In genomic region chr4:173073939-173074500, GRCh38 we compare ENCODE assay signal across 14 cellular contexts.
DNase-seq lines count a peak whose midpoint lies in the region; ATAC-seq and TF ChIP-seq lines count a peak whose summit lies in the region.
"Had no signal": no experiment of that assay in that cellular context is flagged by ENCODE, and none has a peak within 500 bp of the region (broad histone marks: within the 10 kb centered on the region; RNA-seq: fewer than 3 reads in every experiment).

No MANE protein-coding gene starts in this region.

- H4K91ac ChIP-seq in IMR-90 (ENCODE audit: insufficient read depth, low read depth, low read length) = no peak overlapping the region

- no peak overlapping the region for H2AFZ ChIP-seq in IMR-90 (replicated peaks; ENCODE audit: low read length, poor library complexity)
- no peak overlapping the region for H2AFZ ChIP-seq in smooth muscle cell (ENCODE audit: low read depth)

- POLR2A ChIA-PET in IMR-90 (lab: Charles Lee; ENCODE audit: unreplicated experiment) = no interaction called here

- H3K27me3 ChIP-seq in IMR-90 (ENCODE audit: control insufficient read depth, insufficient read depth, low read length) (no peaks in the 10 kb centered on the region), RWPE2 (ENCODE audit: insufficient read depth, poor library complexity, severe bottlenecking) (no peaks in the 10 kb centered on the region), iPS-18a (ENCODE audit: control insufficient read depth, insufficient read depth, low read length) (no peaks in the 10 kb centered on the region), smooth muscle cell (ENCODE audit: low read depth) (no peaks in the 10 kb centered on the region)
- H3K27me3 ChIP-seq: testis had no signal

- H3K4ac ChIP-seq in IMR-90 (ENCODE audit: low read depth, low read length) = no peak overlapping the region

- H3F3A ChIP-seq in smooth muscle cell (ENCODE audit: low read depth) = peaks cover 4% of the 10 kb centered on the region

- H3K27ac ChIP-seq in IMR-90 (ENCODE audit: insufficient read depth, low read length) (no peak overlapping the region), RWPE2 (ENCODE audit: poor library complexity, severe bottlenecking) (peak overlapping the region; percentile 56), iPS-18a (ENCODE audit: low read length) (peak overlapping the region; percentile 60), smooth muscle cell (ENCODE audit: low read depth) (peak overlapping the region; percentile 16)
- H3K27ac ChIP-seq: testis had no signal

- no TSS peak for BruUV-seq in IMR-90 (replicated peaks; lab: Mats Ljungman, UMichigan)

- in situ Hi-C loops in IMR-90 (cut with MboI; ENCODE audit: low sequenced_read_pairs) = no loop called here

- no peaks in the 10 kb centered on the region for H3K79me1 ChIP-seq in IMR-90 (ENCODE audit: low read depth in 1 of 2, low read length in 2 of 2)

- H3K4me1 ChIP-seq in IMR-90 (ENCODE audit: control insufficient read depth, insufficient read depth, low read length) (peaks cover 2% of the 10 kb centered on the region; the same call in 1 of the 2 replicates), RWPE2 (ENCODE audit: insufficient read depth, poor library complexity, severe bottlenecking) (peaks cover 24% of the 10 kb centered on the region), iPS-18a (ENCODE audit: control insufficient read depth, low read depth, low read length) (peaks cover 29% of the 10 kb centered on the region), smooth muscle cell (ENCODE audit: low read depth) (peaks cover 8% of the 10 kb centered on the region)
- H3K4me1 ChIP-seq: testis had no signal

- H4K5ac ChIP-seq in IMR-90 (ENCODE audit: low read depth, low read length) = no peak overlapping the region

- H3K23ac ChIP-seq in IMR-90 (ENCODE audit: low read depth, low read length) = no peak overlapping the region

- H3K9me3 ChIP-seq in IMR-90 (ENCODE audit: control insufficient read depth, insufficient read depth, low read length) = peaks cover 3% of the 10 kb centered on the region; the same call in 1 of the 2 replicates
- H3K9me3 ChIP-seq in RWPE2 (ENCODE audit: severe bottlenecking) = no peaks in the 10 kb centered on the region
- H3K9me3 ChIP-seq in iPS-18a (ENCODE audit: control insufficient read depth, low read depth, low read length) = peaks cover 9% of the 10 kb centered on the region
- H3K9me3 ChIP-seq in smooth muscle cell (replicated peaks; ENCODE audit: low read depth) = no peaks in the 10 kb centered on the region
- H3K9me3 ChIP-seq: testis had no signal

- intact Hi-C loops in IMR-90 (cut with micrococcal nuclease) (no loop called here), posterior vena cava (cut with DNase I) (no loop called here)

- no peak overlapping the region for H2BK20ac ChIP-seq in IMR-90 (ENCODE audit: low read depth, low read length)

- H3K9me1 ChIP-seq in IMR-90 (ENCODE audit: insufficient read depth, low read length) = no peaks in the 10 kb centered on the region

- H2AK5ac ChIP-seq in IMR-90 (ENCODE audit: low read depth, low read length) = no peak overlapping the region

- no peak for TF ChIP-seq CTCF in IMR-90 (conservative IDR thresholded peaks at IDR 0.05; ENCODE audit: low read depth, low read length)
- no peak for TF ChIP-seq CTCF in RWPE2 (IDR thresholded peaks at IDR 0.05; ENCODE audit: poor library complexity, severe bottlenecking)
- no peak for TF ChIP-seq CTCF in smooth muscle cell (IDR thresholded peaks at IDR 0.05; ENCODE audit: borderline replicate concordance, insufficient read depth, poor library complexity, severe bottlenecking)

- no peak overlapping the region for H2AK9ac ChIP-seq in IMR-90 (replicated peaks; ENCODE audit: low read depth, low read length, poor library complexity)

- DNase-seq in IMR-90 (no peak), RWPE2 (ENCODE audit: low spot score) (no peak), smooth muscle cell (lab: John Stamatoyannopoulos, UW; ENCODE audit: unreplicated experiment) (no peak), RKO (ENCODE audit: low spot score) (no peak), posterior vena cava (ENCODE audit: low spot score) (no peak), NCI-H524 (lab: John Stamatoyannopoulos, UW) (no peak)
- DNase-seq: activated CD4-positive, alpha-beta memory T cell treated with anti-CD3 and anti-CD28 coated beads for 36 hours; activated naive CD4-positive, alpha-beta T cell treated with Interleukin-2 at 50 U/mL for 16 hours; NCI-H446 treated with DMSO at 0.1 percent for 48 hours; SHP77 treated with DMSO at 0.1 percent for 48 hours; stimulated activated CD4-positive, alpha-beta T cell treated with anti-CD3 and anti-CD28 coated beads, Interleukin-12 subunit alpha, Interleukin-12 subunit beta, amount 100 ng/mL, for 4 hours; testis had no signal

- H3K9ac ChIP-seq in IMR-90 (ENCODE audit: low read depth, low read length) (no peak overlapping the region), iPS-18a (ENCODE audit: low read length) (peak overlapping the region; percentile 37), smooth muscle cell (ENCODE audit: low read depth) (no peak overlapping the region)

- H2BK15ac ChIP-seq in IMR-90 (ENCODE audit: low read depth, low read length) = no peak overlapping the region

- H2BK120ac ChIP-seq in IMR-90 (ENCODE audit: low read depth, low read length) = no peak overlapping the region

- no peak overlapping the region for H2BK5ac ChIP-seq in IMR-90 (ENCODE audit: low read depth, low read length, poor library complexity, severe bottlenecking)

- dilution Hi-C loops in IMR-90 (cut with HindIII; ENCODE audit: low sequenced_read_pairs, unreplicated experiment) = no loop called here

- 0% methylated on average over 1 of the region's 1 CpG; no CpG with 5 or more reads in 1 of the 2 experiments for WGBS in IMR-90 (ENCODE audit: extremely low coverage in 2 of 2, insufficient read length in 1 of 2), 2 experiments
- 50% methylated on average over 1 of the region's 1 CpG for WGBS in smooth muscle cell (ENCODE audit: low lambda C conversion rate)

- no peaks in the 10 kb centered on the region for H3K36me3 ChIP-seq in IMR-90 (ENCODE audit: control insufficient read depth, insufficient read depth, low read length)
- H3K36me3 ChIP-seq in RWPE2 (ENCODE audit: low read depth) = no peaks in the 10 kb centered on the region
- H3K36me3 ChIP-seq in iPS-18a (ENCODE audit: control insufficient read depth, low read depth, low read length) = no peaks in the 10 kb centered on the region
- no peaks in the 10 kb centered on the region for H3K36me3 ChIP-seq in smooth muscle cell (ENCODE audit: low read depth)

- CTCF ChIA-PET in IMR-90 (lab: Yijun Ruan, JAX) = no interaction called here

- no peaks in the 10 kb centered on the region for H3K79me2 ChIP-seq in smooth muscle cell (ENCODE audit: low read depth)

- no peak for TF ChIP-seq POLR2A in IMR-90 (IDR thresholded peaks at IDR 0.05; ENCODE audit: low read depth, low read length)

- H3K4me2 ChIP-seq in IMR-90 (ENCODE audit: low read depth, low read length) (no peak overlapping the region), smooth muscle cell (no peak overlapping the region)

- no peak overlapping the region for H3K14ac ChIP-seq in IMR-90 (replicated peaks; ENCODE audit: low read depth, low read length)

- ATAC-seq in IMR-90 (ENCODE audit: low read depth) (peak; percentile 17), RWPE2 (ENCODE audit: low read depth) (peak; percentile 42; the same call in 2 of the 3 replicates)

- no peak overlapping the region for H3K18ac ChIP-seq in IMR-90 (ENCODE audit: low read depth, low read length)

- no peak for TF ChIP-seq RAD21 in IMR-90 (IDR thresholded peaks at IDR 0.05; ENCODE audit: low read length)

- no peak overlapping the region for H3K56ac ChIP-seq in IMR-90 (ENCODE audit: extremely low read depth, insufficient read depth, low read length)

- H3K4me3 ChIP-seq in IMR-90 (ENCODE audit: insufficient read depth, low read depth, low read length) (no peak overlapping the region), RWPE2 (ENCODE audit: severe bottlenecking) (no peak overlapping the region), iPS-18a (ENCODE audit: low read length) (peak overlapping the region; percentile 29), smooth muscle cell (no peak overlapping the region)
- H3K4me3 ChIP-seq: K562, testis had no signal

- H4K20me1 ChIP-seq in IMR-90 (ENCODE audit: insufficient read depth, low read length) (no peaks in the 10 kb centered on the region), smooth muscle cell (ENCODE audit: low read depth) (no peaks in the 10 kb centered on the region)

- no peak overlapping the region for H4K8ac ChIP-seq in IMR-90 (ENCODE audit: low read depth in 2 of 2, low read length in 2 of 2)

TF ChIP-seq in IMR-90, 13 proteins besides CTCF, POLR2A, EP300 and RAD21:
- TF ChIP-seq CEBPB (IDR thresholded peaks at IDR 0.05; ENCODE audit: low read depth, low read length) (no peak), USF2 (IDR thresholded peaks at IDR 0.05; ENCODE audit: low read depth, low read length) (no peak), MAZ (IDR thresholded peaks at IDR 0.05; ENCODE audit: borderline replicate concordance, low read depth, low read length) (no peak), SMC3 (IDR thresholded peaks at IDR 0.05; ENCODE audit: low read depth, low read length) (no peak), FOS (IDR thresholded peaks at IDR 0.05; ENCODE audit: low read depth, low read length) (no peak), MAFK (IDR thresholded peaks at IDR 0.05; ENCODE audit: low read depth, low read length) (no peak), NFE2L2 (IDR thresholded peaks at IDR 0.05; ENCODE audit: low read depth, low read length) (no peak)
- TF ChIP-seq, protein P1, sequence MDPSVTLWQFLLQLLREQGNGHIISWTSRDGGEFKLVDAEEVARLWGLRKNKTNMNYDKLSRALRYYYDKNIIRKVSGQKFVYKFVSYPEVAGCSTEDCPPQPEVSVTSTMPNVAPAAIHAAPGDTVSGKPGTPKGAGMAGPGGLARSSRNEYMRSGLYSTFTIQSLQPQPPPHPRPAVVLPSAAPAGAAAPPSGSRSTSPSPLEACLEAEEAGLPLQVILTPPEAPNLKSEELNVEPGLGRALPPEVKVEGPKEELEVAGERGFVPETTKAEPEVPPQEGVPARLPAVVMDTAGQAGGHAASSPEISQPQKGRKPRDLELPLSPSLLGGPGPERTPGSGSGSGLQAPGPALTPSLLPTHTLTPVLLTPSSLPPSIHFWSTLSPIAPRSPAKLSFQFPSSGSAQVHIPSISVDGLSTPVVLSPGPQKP (IDR thresholded peaks at IDR 0.05; ENCODE audit: borderline replicate concordance, low read depth, low read length) = no peak
